Comparison of ENCODE assay signal across 12 cellular contexts in the genomic region with DNA sequence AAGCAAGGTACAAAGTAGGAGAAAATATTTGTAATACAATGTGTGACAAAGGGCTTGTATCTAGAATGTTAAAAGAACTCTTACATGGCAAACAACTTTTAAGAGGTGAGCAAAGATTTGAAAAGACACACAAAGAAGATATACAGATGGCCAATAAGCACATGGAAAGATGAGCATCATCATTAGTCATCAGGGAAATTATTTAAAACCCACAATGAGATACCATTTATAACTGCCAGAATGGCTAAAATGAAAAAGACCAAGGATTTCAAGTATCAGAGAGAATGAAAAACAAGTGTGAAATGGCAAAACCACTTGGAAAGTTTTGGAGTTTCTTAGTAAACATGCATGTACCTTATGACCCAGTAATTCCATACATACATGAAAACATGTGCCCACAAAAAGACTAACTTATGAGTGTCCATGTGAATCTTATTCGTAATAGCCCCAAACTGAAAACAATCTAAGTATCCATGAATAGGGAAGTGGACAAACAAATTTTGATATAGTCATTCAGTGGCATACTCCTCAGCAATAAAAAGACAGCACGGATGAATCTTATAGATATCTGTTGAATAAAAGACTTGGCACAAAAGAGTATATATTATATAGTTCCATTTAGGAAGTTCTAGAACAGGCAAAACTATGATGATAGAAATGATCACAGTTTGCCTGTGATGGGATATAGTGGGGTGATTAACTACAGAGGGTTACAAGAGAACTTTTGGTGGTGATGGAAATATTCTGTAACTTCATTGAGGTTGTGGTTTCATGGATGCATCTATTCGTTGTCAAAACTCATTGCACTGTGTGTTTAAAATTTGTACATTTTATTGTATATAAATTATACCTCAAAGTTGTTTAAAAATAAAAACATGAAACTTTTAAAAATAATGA.
DNase-seq lines count a peak whose midpoint lies in the region; FAIRE-seq and TF ChIP-seq lines count a peak whose summit lies in the region.
"Had no signal": no experiment of that assay in that cellular context is flagged by ENCODE, and none has a peak within 500 bp of the region (broad histone marks: within the 10 kb centered on the region; RNA-seq: fewer than 3 reads in every experiment).

No MANE protein-coding gene starts in this region.

- H3K9me3 ChIP-seq in osteoblast (ENCODE audit: low read depth, low read length): no peaks in the 10 kb centered on the region

- no peak overlapping the region for H3K4me3 ChIP-seq in bronchial epithelial cell (ENCODE audit: low read depth, low read length)
- H3K4me3 ChIP-seq in osteoblast (ENCODE audit: insufficient read depth, low read length): peak overlapping the region; percentile 65

- no peaks in the 10 kb centered on the region for H4K20me1 ChIP-seq in osteoblast (ENCODE audit: insufficient read depth, low read length)

- peak overlapping the region; percentile 60 for H2AFZ ChIP-seq in osteoblast (ENCODE audit: low read length)

- H3K27ac ChIP-seq in osteoblast (ENCODE audit: low read depth, low read length): peak overlapping the region; percentile 83

- no peak for TF ChIP-seq CTCF in D721Med (IDR thresholded peaks at IDR 0.05; ENCODE audit: insufficient read depth, missing control alignments)
- TF ChIP-seq CTCF in bronchial epithelial cell (IDR thresholded peaks at IDR 0.05; ENCODE audit: insufficient read depth, low read length, severe bottlenecking): no peak
- no peak for TF ChIP-seq CTCF in osteoblast (IDR thresholded peaks at IDR 0.05; ENCODE audit: extremely low read depth, low read depth, low read length)

- H3K4me1 ChIP-seq in osteoblast (ENCODE audit: insufficient read depth, low read length): peaks cover 27% of the 10 kb centered on the region

- peak overlapping the region; percentile 83 for H3K4me2 ChIP-seq in osteoblast (ENCODE audit: insufficient read depth, low read length)

- H3K36me3 ChIP-seq in bronchial epithelial cell (ENCODE audit: control insufficient read depth, insufficient read depth, low read length): no peaks in the 10 kb centered on the region
- H3K36me3 ChIP-seq in osteoblast (ENCODE audit: insufficient read depth, low read length): no peaks in the 10 kb centered on the region

- FAIRE-seq in D721Med (lab: Jason Lieb, UNC): peak; percentile 25
- no peak for FAIRE-seq in bronchial epithelial cell (lab: Jason Lieb, UNC)
- FAIRE-seq: GM12892 had no signal

- no peaks in the 10 kb centered on the region for H3K79me2 ChIP-seq in osteoblast (ENCODE audit: insufficient read depth, low read length)

- H3K27me3 ChIP-seq in bronchial epithelial cell (ENCODE audit: control insufficient read depth, insufficient read depth, low read length) (no peaks in the 10 kb centered on the region), osteoblast (ENCODE audit: insufficient read depth, low read length) (no peaks in the 10 kb centered on the region)

- no peak for DNase-seq in D721Med (ENCODE audit: insufficient read length, low spot score)
- DNase-seq in LHCN-M2 (ENCODE audit: low read depth): peak; percentile 54
- peak; percentile 39 for DNase-seq in bronchial epithelial cell (ENCODE audit: low read depth)
- no peak for DNase-seq in osteoblast (ENCODE audit: insufficient read length, low spot score, missing footprints)
- no peak for DNase-seq in D341Med (ENCODE audit: low spot score)
- no peak for DNase-seq in kidney glomerular epithelial cell (lab: John Stamatoyannopoulos, UW)
- no peak for DNase-seq in KG1 (lab: John Stamatoyannopoulos, UW)
- DNase-seq: amniotic stem cell; DMS 273 treated with DMSO at 0.1 percent for 48 hours; effector CD4-positive, alpha-beta T cell; NCI-H446 treated with DMSO at 0.1 percent for 48 hours had no signal

Comparison
In these comparisons a context has a peak if more than half of its experiments do, and no peak if none do; other contexts are left out.
1. DNase-seq: peak in LHCN-M2 (single experiment) and bronchial epithelial cell (single experiment); none in D721Med (single experiment), osteoblast (single experiment), D341Med (single experiment), kidney glomerular epithelial cell (single experiment) and KG1 (single experiment).